ENCODE assay signal across 19 cellular contexts in genomic region chr2:148955798-148956197, GRCh38.
DNase-seq lines count a peak whose midpoint lies in the region; ATAC-seq and TF ChIP-seq lines count a peak whose summit lies in the region.
"Had no signal": no experiment of that assay in that cellular context is flagged by ENCODE, and none has a peak within 500 bp of the region (broad histone marks: within the 10 kb centered on the region; RNA-seq: fewer than 3 reads in every experiment).

No MANE protein-coding gene starts in this region.

- H3K4me3 ChIP-seq in RWPE2 (ENCODE audit: severe bottlenecking) = no peak overlapping the region
- H3K4me3 ChIP-seq: Peyer's patch had no signal

- ATAC-seq in RWPE2 (ENCODE audit: low read depth) (peak; percentile 68), HG03457 (IDR thresholded peaks at IDR 0.05; ENCODE audit: unreplicated experiment) (no peak)
- ATAC-seq in stimulated activated memory B cell treated with anti-CD40 and anti-IgM and Interleukin-4, amounts not matched to agents 10 μg/mL and 1 μg/mL and 100 μg/mL, for 72 hours = no peak
- ATAC-seq: Right ventricle myocardium inferior had no signal

- H3K4me1 Mint-ChIP-seq in stimulated activated memory B cell treated with anti-CD40 and anti-IgM and Interleukin-4, amounts not matched to agents 10 μg/mL and 1 μg/mL and 100 μg/mL, for 72 hours = no peaks in the 10 kb centered on the region
- H3K4me1 Mint-ChIP-seq: IgD-negative memory B cell had no signal

- H3K4me1 ChIP-seq in RWPE2 (ENCODE audit: insufficient read depth, poor library complexity, severe bottlenecking) = no peaks in the 10 kb centered on the region
- H3K4me1 ChIP-seq: Peyer's patch had no signal

- H3K9me3 ChIP-seq in RWPE2 (ENCODE audit: severe bottlenecking) = no peaks in the 10 kb centered on the region
- H3K9me3 ChIP-seq: Peyer's patch had no signal

- no peaks in the 10 kb centered on the region for H3K36me3 ChIP-seq in RWPE2 (ENCODE audit: low read depth)
- H3K36me3 ChIP-seq: Peyer's patch had no signal

- DNase-seq in NCI-H2107 treated with DMSO at 0.1 percent for 48 hours (lab: John Stamatoyannopoulos, UW; ENCODE audit: unreplicated experiment) (peak; percentile 33), NCI-H2107 (lab: John Stamatoyannopoulos, UW) (no peak), RWPE2 (ENCODE audit: low spot score) (no peak), kidney tubule cell (ENCODE audit: low spot score) (peak; percentile 15), NCI-H82 treated with DMSO at 0.1 percent for 48 hours (lab: John Stamatoyannopoulos, UW; ENCODE audit: unreplicated experiment) (no peak)
- DNase-seq in activated CD4-positive, alpha-beta T cell treated with anti-CD3 and anti-CD28 coated beads for 4 hours = no peak
- DNase-seq: AML-193, H7, Karpas-422, NCI-H1105, NCI-H446 treated with DMSO at 0.1 percent for 48 hours, NCI-H69, Peyer's patch had no signal

- H3K27ac Mint-ChIP-seq in stimulated activated memory B cell treated with anti-CD40 and anti-IgM and Interleukin-4, amounts not matched to agents 10 μg/mL and 1 μg/mL and 100 μg/mL, for 72 hours = no peak overlapping the region

- no peak overlapping the region for H3K27ac ChIP-seq in RWPE2 (ENCODE audit: poor library complexity, severe bottlenecking)
- H3K27ac ChIP-seq: 22Rv1, C4-2B, Peyer's patch had no signal

- H3K27me3 Mint-ChIP-seq in stimulated activated memory B cell treated with anti-CD40 and anti-IgM and Interleukin-4, amounts not matched to agents 10 μg/mL and 1 μg/mL and 100 μg/mL, for 72 hours = no peaks in the 10 kb centered on the region
- H3K27me3 Mint-ChIP-seq: IgD-negative memory B cell had no signal

- no peaks in the 10 kb centered on the region for H3K9me3 Mint-ChIP-seq in stimulated activated memory B cell treated with anti-CD40 and anti-IgM and Interleukin-4, amounts not matched to agents 10 μg/mL and 1 μg/mL and 100 μg/mL, for 72 hours
- H3K9me3 Mint-ChIP-seq: IgD-negative memory B cell had no signal

- no peaks in the 10 kb centered on the region for H3K27me3 ChIP-seq in RWPE2 (ENCODE audit: insufficient read depth, poor library complexity, severe bottlenecking)
- H3K27me3 ChIP-seq: Peyer's patch had no signal

- H3K36me3 Mint-ChIP-seq in stimulated activated memory B cell treated with anti-CD40 and anti-IgM and Interleukin-4, amounts not matched to agents 10 μg/mL and 1 μg/mL and 100 μg/mL, for 72 hours = peaks cover 18% of the 10 kb centered on the region

- no peak for TF ChIP-seq CTCF in RWPE2 (IDR thresholded peaks at IDR 0.05; ENCODE audit: poor library complexity, severe bottlenecking)

- no peak overlapping the region for H3K4me3 Mint-ChIP-seq in stimulated activated memory B cell treated with anti-CD40 and anti-IgM and Interleukin-4, amounts not matched to agents 10 μg/mL and 1 μg/mL and 100 μg/mL, for 72 hours
- H3K4me3 Mint-ChIP-seq: IgD-negative memory B cell had no signal

Comparison
In these comparisons a context has a peak if more than half of its experiments do, and no peak if none do; other contexts are left out.
1. DNase-seq: peak in NCI-H2107 treated with DMSO at 0.1 percent for 48 hours (single experiment) and kidney tubule cell (single experiment); none in NCI-H2107 (single experiment), RWPE2 (single experiment), NCI-H82 treated with DMSO at 0.1 percent for 48 hours (single experiment) and activated CD4-positive, alpha-beta T cell treated with anti-CD3 and anti-CD28 coated beads for 4 hours (0 of 2).